ENCODE assay signal across 15 cellular contexts in genomic region chr6:126182650-126183311, GRCh38.
DNase-seq lines count a peak whose midpoint lies in the region; ATAC-seq and TF ChIP-seq lines count a peak whose summit lies in the region.
"Had no signal": no experiment of that assay in that cellular context is flagged by ENCODE, and none has a peak within 500 bp of the region (broad histone marks: within the 10 kb centered on the region; RNA-seq: fewer than 3 reads in every experiment).

No MANE protein-coding gene starts in this region.

- no peaks in the 10 kb centered on the region for H3K4me1 Mint-ChIP-seq in activated naive CD4-positive, alpha-beta T cell treated with anti-CD3 and anti-CD28 coated beads, Interleukin-2, amount 10 ng/mL, durations not matched to agents 7 days and 5 days

- peak; percentile 16 for ATAC-seq in foreskin keratinocyte
- ATAC-seq in HG03280 (IDR thresholded peaks at IDR 0.05; ENCODE audit: unreplicated experiment), result no peak

- DNase-seq in NCI-H748 (lab: John Stamatoyannopoulos, UW; ENCODE audit: unreplicated experiment) (peak; percentile 24), NCI-H748 treated with DMSO at 0.1 percent for 48 hours (lab: John Stamatoyannopoulos, UW) (no peak), RWPE1 (ENCODE audit: low spot score) (peak; percentile 17), foreskin keratinocyte (peak; percentile 33 to 52), smooth muscle cell (lab: John Stamatoyannopoulos, UW; ENCODE audit: unreplicated experiment) (no peak)
- no peak for DNase-seq in activated CD4-positive, alpha-beta T cell treated with anti-CD3 and anti-CD28 coated beads for 1 hour
- no peak for DNase-seq in activated naive CD4-positive, alpha-beta T cell treated with anti-CD3 and anti-CD28 coated beads, Interleukin-2, amount 10 ng/mL, durations not matched to agents 7 days and 5 days
- DNase-seq: activated CD4-positive, alpha-beta T cell treated with anti-CD3 and anti-CD28 coated beads, Interleukin-2, amount 50 U/mL, for 1 hour; activated naive CD4-positive, alpha-beta T cell treated with anti-CD3 and anti-CD28 coated beads for 36 hours; IMR-90; T-helper 1 cell had no signal

- H3K79me2 ChIP-seq in smooth muscle cell (ENCODE audit: low read depth), result no peaks in the 10 kb centered on the region
- H3K79me2 ChIP-seq: parathyroid adenoma had no signal

- 83% methylated on average over 2 of the region's 2 CpGs for WGBS in smooth muscle cell (ENCODE audit: low lambda C conversion rate)

- no peak overlapping the region for H3K4me2 ChIP-seq in smooth muscle cell

- H3K9ac ChIP-seq in smooth muscle cell (ENCODE audit: low read depth), result no peak overlapping the region
- H3K9ac ChIP-seq: parathyroid adenoma had no signal

- CTCF ChIA-PET in RWPE1 (lab: Yijun Ruan, JAX), result no interaction called here
- CTCF ChIA-PET in activated naive CD4-positive, alpha-beta T cell treated with anti-CD3 and anti-CD28 coated beads, Interleukin-2, amount 10 ng/mL, durations not matched to agents 7 days and 5 days (lab: Charles Lee), result no interaction called here

- no peak overlapping the region for H2AFZ ChIP-seq in smooth muscle cell (ENCODE audit: low read depth)
- H2AFZ ChIP-seq: parathyroid adenoma had no signal

- no peaks in the 10 kb centered on the region for H3K36me3 ChIP-seq in smooth muscle cell (ENCODE audit: low read depth)

- no peaks in the 10 kb centered on the region for H3F3A ChIP-seq in smooth muscle cell (ENCODE audit: low read depth)

- no peaks in the 10 kb centered on the region for H3K9me3 Mint-ChIP-seq in activated naive CD4-positive, alpha-beta T cell treated with anti-CD3 and anti-CD28 coated beads, Interleukin-2, amount 10 ng/mL, durations not matched to agents 7 days and 5 days
- H3K9me3 Mint-ChIP-seq: activated naive CD4-positive, alpha-beta T cell treated with anti-CD3 and anti-CD28 coated beads for 36 hours had no signal

- no peak overlapping the region for H3K27ac ChIP-seq in RWPE1
- no peak overlapping the region for H3K27ac ChIP-seq in foreskin keratinocyte
- H3K27ac ChIP-seq in smooth muscle cell (ENCODE audit: low read depth), result no peak overlapping the region
- H3K27ac ChIP-seq: 22Rv1, coronary artery, parathyroid adenoma had no signal

- peaks cover 3% of the 10 kb centered on the region for H3K4me1 ChIP-seq in foreskin keratinocyte
- peaks cover 14% of the 10 kb centered on the region for H3K4me1 ChIP-seq in smooth muscle cell (ENCODE audit: low read depth)
- H3K4me1 ChIP-seq: parathyroid adenoma had no signal

- TF ChIP-seq CTCF in RWPE1 (conservative IDR thresholded peaks at IDR 0.05; ENCODE audit: low read depth), result no peak
- TF ChIP-seq CTCF in foreskin keratinocyte (conservative IDR thresholded peaks at IDR 0.05), result peak; percentile 11
- TF ChIP-seq CTCF in smooth muscle cell (IDR thresholded peaks at IDR 0.05; ENCODE audit: borderline replicate concordance, insufficient read depth, poor library complexity, severe bottlenecking), result no peak

- H3K27ac Mint-ChIP-seq in activated naive CD4-positive, alpha-beta T cell treated with anti-CD3 and anti-CD28 coated beads, Interleukin-2, amount 10 ng/mL, durations not matched to agents 7 days and 5 days, result no peak overlapping the region
- H3K27ac Mint-ChIP-seq: activated naive CD4-positive, alpha-beta T cell treated with anti-CD3 and anti-CD28 coated beads for 36 hours had no signal

- H3K4me3 ChIP-seq in smooth muscle cell, result no peak overlapping the region
- H3K4me3 ChIP-seq: coronary artery had no signal

- no peaks in the 10 kb centered on the region for H3K9me3 ChIP-seq in smooth muscle cell (replicated peaks; ENCODE audit: low read depth)

- H4K20me1 ChIP-seq in smooth muscle cell (ENCODE audit: low read depth), result no peaks in the 10 kb centered on the region

- H3K36me3 Mint-ChIP-seq in activated naive CD4-positive, alpha-beta T cell treated with anti-CD3 and anti-CD28 coated beads, Interleukin-2, amount 10 ng/mL, durations not matched to agents 7 days and 5 days, result no peaks in the 10 kb centered on the region

- no peak overlapping the region for H3K4me3 Mint-ChIP-seq in activated naive CD4-positive, alpha-beta T cell treated with anti-CD3 and anti-CD28 coated beads, Interleukin-2, amount 10 ng/mL, durations not matched to agents 7 days and 5 days
- H3K4me3 Mint-ChIP-seq: activated naive CD4-positive, alpha-beta T cell treated with anti-CD3 and anti-CD28 coated beads for 36 hours had no signal

- H3K27me3 ChIP-seq in foreskin keratinocyte (peaks cover 54% of the 10 kb centered on the region), smooth muscle cell (ENCODE audit: low read depth) (no peaks in the 10 kb centered on the region)

- no peaks in the 10 kb centered on the region for H3K27me3 Mint-ChIP-seq in activated naive CD4-positive, alpha-beta T cell treated with anti-CD3 and anti-CD28 coated beads, Interleukin-2, amount 10 ng/mL, durations not matched to agents 7 days and 5 days

- POLR2A ChIA-PET in RWPE1 (lab: Yijun Ruan, JAX; ENCODE audit: low non-redundant PET), result no interaction called here

Comparison
In these comparisons a context has a peak if more than half of its experiments do, and no peak if none do; other contexts are left out.
1. DNase-seq: peak in NCI-H748 (single experiment), RWPE1 (single experiment) and foreskin keratinocyte (2 of 2); none in NCI-H748 treated with DMSO at 0.1 percent for 48 hours (single experiment), activated CD4-positive, alpha-beta T cell treated with anti-CD3 and anti-CD28 coated beads for 1 hour (single experiment), smooth muscle cell (single experiment) and activated naive CD4-positive, alpha-beta T cell treated with anti-CD3 and anti-CD28 coated beads, Interleukin-2, amount 10 ng/mL, durations not matched to agents 7 days and 5 days (single experiment).